Comparison of ENCODE assay signal across 9 cellular contexts in the genomic region with DNA sequence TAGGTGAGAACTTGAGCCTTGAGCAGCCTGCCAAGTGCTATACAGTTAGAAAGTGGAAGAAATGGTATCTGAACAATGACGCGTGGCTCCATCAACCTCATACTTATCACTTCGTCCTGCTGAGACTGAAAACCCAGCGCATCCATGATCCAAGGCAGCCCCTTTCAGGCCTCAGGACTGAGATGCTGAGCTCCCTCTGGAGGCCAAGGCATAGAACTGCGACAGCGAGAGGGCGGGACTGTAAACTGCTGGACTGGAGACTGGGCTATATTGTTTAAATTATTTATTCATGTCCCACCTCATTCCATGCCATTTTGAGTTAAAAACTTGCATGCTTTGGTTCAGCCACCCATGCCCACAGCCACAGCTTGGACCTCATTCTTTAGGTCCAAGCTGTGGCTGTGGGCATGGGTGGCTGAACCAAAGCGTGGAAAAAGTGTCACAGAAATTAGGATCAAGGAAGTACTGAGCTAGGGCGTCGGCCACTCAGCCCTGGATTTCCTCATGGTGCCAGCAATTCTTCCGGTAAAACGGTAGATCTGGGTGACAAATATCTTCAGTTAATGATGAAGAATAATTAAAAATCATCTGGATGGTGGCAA.
DNase-seq lines count a peak whose midpoint lies in the region; ATAC-seq and TF ChIP-seq lines count a peak whose summit lies in the region.
"Had no signal": no experiment of that assay in that cellular context is flagged by ENCODE, and none has a peak within 500 bp of the region (broad histone marks: within the 10 kb centered on the region; RNA-seq: fewer than 3 reads in every experiment).

No MANE protein-coding gene starts in this region.

- H3K9ac ChIP-seq in endodermal cell (ENCODE audit: extremely low read depth, low read length, poor library complexity, severe bottlenecking), result no peak overlapping the region

- no peaks in the 10 kb centered on the region for H3K27me3 Mint-ChIP-seq in endodermal cell (ENCODE audit: insufficient read depth)
- H3K27me3 Mint-ChIP-seq in mesothelial cell of epicardium (ENCODE audit: low read depth), result no peaks in the 10 kb centered on the region
- H3K27me3 Mint-ChIP-seq: stimulated activated naive CD8-positive, alpha-beta T cell treated with anti-CD3 and anti-CD28 coated beads, Interleukin-15, Interleukin-2, amounts not matched to agents 100 ng/mL and 50 ng/mL, for 24 hours had no signal

- no peak overlapping the region for H3K4me3 Mint-ChIP-seq in endodermal cell
- H3K4me3 Mint-ChIP-seq in mesothelial cell of epicardium, result no peak overlapping the region
- H3K4me3 Mint-ChIP-seq: stimulated activated naive CD8-positive, alpha-beta T cell treated with anti-CD3 and anti-CD28 coated beads, Interleukin-15, Interleukin-2, amounts not matched to agents 100 ng/mL and 50 ng/mL, for 24 hours had no signal

- H3K27ac Mint-ChIP-seq in endodermal cell (no peak overlapping the region), mesothelial cell of epicardium (no peak overlapping the region)
- H3K27ac Mint-ChIP-seq: stimulated activated naive CD8-positive, alpha-beta T cell treated with anti-CD3 and anti-CD28 coated beads, Interleukin-15, Interleukin-2, amounts not matched to agents 100 ng/mL and 50 ng/mL, for 24 hours had no signal

- peak; percentile 90 for TF ChIP-seq CTCF in endodermal cell (conservative IDR thresholded peaks at IDR 0.05)
- TF ChIP-seq CTCF in mesothelial cell of epicardium (IDR thresholded peaks at IDR 0.05; ENCODE audit: unreplicated experiment), result peak; percentile 68

- no peaks in the 10 kb centered on the region for H3K4me1 Mint-ChIP-seq in endodermal cell
- peaks cover 6% of the 10 kb centered on the region for H3K4me1 Mint-ChIP-seq in mesothelial cell of epicardium

- H3K9me3 ChIP-seq in endodermal cell (ENCODE audit: control insufficient read depth, low read length), result no peaks in the 10 kb centered on the region

- DNase-seq in AML-193 (lab: John Stamatoyannopoulos, UW) (peak; percentile 4 to 25), NCI-H69 (lab: John Stamatoyannopoulos, UW) (peak; percentile 77), endodermal cell (peak; percentile 89), mesothelial cell of epicardium (ENCODE audit: low spot score in 2 of 2, unreplicated experiment in 2 of 2) (peak in 1 of 2 experiments; percentile 70)
- no peak for DNase-seq in activated CD8-positive, alpha-beta memory T cell treated with anti-CD3 and anti-CD28 coated beads for 24 hours
- no peak for DNase-seq in stimulated activated CD4-positive, alpha-beta T cell treated with anti-CD3 and anti-CD28 coated beads, Interleukin-1b, Interleukin-23, amount 100 ng/mL, for 48 hours

- H3K27ac ChIP-seq in endodermal cell (ENCODE audit: low read depth, low read length), result no peak overlapping the region

- ATAC-seq in GM18502 (IDR thresholded peaks at IDR 0.05; ENCODE audit: poor library complexity, unreplicated experiment) (peak; percentile 74), GM18858 (IDR thresholded peaks at IDR 0.05; ENCODE audit: unreplicated experiment) (no peak)

- WGBS in endodermal cell (ENCODE audit: insufficient coverage in 1 of 2, insufficient read length in 1 of 2), 2 experiments, result 48 to 93% methylated on average over 5 to 12 of the region's 12 CpGs

- no peaks in the 10 kb centered on the region for H3K4me1 ChIP-seq in endodermal cell (ENCODE audit: control insufficient read depth, insufficient read depth, low read length)

- no peak overlapping the region for H3K4me3 ChIP-seq in endodermal cell (ENCODE audit: low read length)

- no peaks in the 10 kb centered on the region for H3K9me3 Mint-ChIP-seq in endodermal cell
- no peaks in the 10 kb centered on the region for H3K9me3 Mint-ChIP-seq in mesothelial cell of epicardium

- H3K36me3 Mint-ChIP-seq in endodermal cell (ENCODE audit: low read depth) (no peaks in the 10 kb centered on the region), mesothelial cell of epicardium (no peaks in the 10 kb centered on the region)

- H3K36me3 ChIP-seq in endodermal cell (ENCODE audit: control insufficient read depth, insufficient read depth, low read length), result no peaks in the 10 kb centered on the region

- no peaks in the 10 kb centered on the region for H3K27me3 ChIP-seq in endodermal cell (ENCODE audit: control insufficient read depth, insufficient read depth, low read length, poor library complexity, severe bottlenecking)

Comparison
In these comparisons a context has a peak if more than half of its experiments do, and no peak if none do; other contexts are left out.
1. DNase-seq: peak in AML-193 (2 of 2), NCI-H69 (single experiment) and endodermal cell (single experiment); none in activated CD8-positive, alpha-beta memory T cell treated with anti-CD3 and anti-CD28 coated beads for 24 hours (single experiment) and stimulated activated CD4-positive, alpha-beta T cell treated with anti-CD3 and anti-CD28 coated beads, Interleukin-1b, Interleukin-23, amount 100 ng/mL, for 48 hours (single experiment).